43 cellular contexts compared by ENCODE assay signal in the genomic region with DNA sequence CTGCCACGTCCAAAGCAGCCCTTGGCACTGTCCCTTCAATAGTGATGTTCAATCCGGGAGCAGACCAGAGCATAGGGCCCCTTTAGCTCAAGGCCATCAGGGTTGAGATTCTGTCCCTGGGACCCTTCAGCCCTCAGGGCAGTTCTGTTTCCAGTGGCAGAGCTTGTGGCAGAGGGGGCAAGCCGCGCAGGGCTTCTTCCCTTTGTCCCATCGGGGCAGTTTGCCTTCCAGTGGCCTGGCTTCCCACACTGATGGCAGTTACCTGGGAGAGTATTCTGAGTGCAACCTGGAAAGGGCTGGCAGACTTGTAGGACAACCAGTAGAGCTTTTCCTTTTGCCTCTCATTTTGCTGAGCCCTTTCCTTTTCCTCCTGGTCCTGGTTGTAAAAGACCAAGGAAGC. TPM values are rescaled to one million over a fixed set of nuclear protein-coding genes. Genes with fewer than 3 reads are reported as not detected.
"Had no signal": no experiment of that assay in that cellular context is flagged by ENCODE, and none has a peak within 500 bp of the region (broad histone marks: within the 10 kb centered on the region; RNA-seq: fewer than 3 reads in every experiment).

No MANE protein-coding gene starts in this region.

- H3K4me3 Mint-ChIP-seq: activated naive CD4-positive, alpha-beta T cell treated with anti-CD3 and anti-CD28 coated beads for 36 hours; activated naive CD4-positive, alpha-beta T cell treated with anti-CD3 and anti-CD28 coated beads, Interleukin-2, amount 10 ng/mL, durations not matched to agents 7 days and 5 days; activated naive CD4-positive, alpha-beta T cell treated with anti-CD3 and anti-CD28 coated beads, Interleukin-2, amount 50 U/mL, for 24 hours; activated naive CD8-positive, alpha-beta T cell; activated naive CD8-positive, alpha-beta T cell treated with anti-CD3 and anti-CD28 coated beads for 36 hours; activated naive CD8-positive, alpha-beta T cell treated with anti-CD3 and anti-CD28 coated beads, Interleukin-2, amount 10 ng/mL, durations not matched to agents 7 days and 5 days; activated naive CD8-positive, alpha-beta T cell treated with anti-CD3 and anti-CD28 coated beads, Interleukin-2, amount 50 U/mL, for 24 hours; activated T-cell treated with anti-CD3 and anti-CD28 coated beads, Interleukin-2, amount 50 U/mL, for 24 hours; activated T-cell treated with anti-CD3 and anti-CD28 coated beads, Interleukin-2, amount 50 U/mL, for 4 hours; activated T-cell treated with anti-CD3 and anti-CD28 coated beads, Interleukin-2, amount 50 U/mL, for 72 hours; activated T-helper 1 cell treated with anti-CD3 and anti-CD28 coated beads, Interleukin-12 subunit alpha, Interleukin-12 subunit beta, Interleukin-2, Interleukin-4 antibody, amounts not matched to agents 30 ng/mL and 10 ng/mL and 1 ng/mL, durations not matched to agents 14 hours and 24 hours and 36 hours; activated T-helper 17 cell treated with anti-CD3 and anti-CD28 coated beads, Interleukin-2, amount 50 U/mL, for 72 hours; brain; central memory CD8-positive, alpha-beta T cell had no signal

- H3K27ac Mint-ChIP-seq: activated naive CD4-positive, alpha-beta T cell treated with anti-CD3 and anti-CD28 coated beads for 36 hours; activated naive CD4-positive, alpha-beta T cell treated with anti-CD3 and anti-CD28 coated beads, Interleukin-2, amount 10 ng/mL, durations not matched to agents 7 days and 5 days; activated naive CD4-positive, alpha-beta T cell treated with anti-CD3 and anti-CD28 coated beads, Interleukin-2, amount 50 U/mL, for 24 hours; activated naive CD4-positive, alpha-beta T cell treated with anti-CD3 and anti-CD28 coated beads, Interleukin-2, amount 50 U/mL, for 72 hours; activated naive CD8-positive, alpha-beta T cell; activated naive CD8-positive, alpha-beta T cell treated with anti-CD3 and anti-CD28 coated beads for 36 hours; activated naive CD8-positive, alpha-beta T cell treated with anti-CD3 and anti-CD28 coated beads, Interleukin-2, amount 10 ng/mL, durations not matched to agents 7 days and 5 days; activated naive CD8-positive, alpha-beta T cell treated with anti-CD3 and anti-CD28 coated beads, Interleukin-2, amount 50 U/mL, for 24 hours; activated T-cell treated with anti-CD3 and anti-CD28 coated beads, Interleukin-2, amount 50 U/mL, for 24 hours; activated T-cell treated with anti-CD3 and anti-CD28 coated beads, Interleukin-2, amount 50 U/mL, for 72 hours; activated T-helper 1 cell treated with anti-CD3 and anti-CD28 coated beads, Interleukin-12 subunit alpha, Interleukin-12 subunit beta, Interleukin-2, Interleukin-4 antibody, amounts not matched to agents 30 ng/mL and 10 ng/mL and 1 ng/mL, durations not matched to agents 14 hours and 24 hours and 36 hours; activated T-helper 17 cell treated with anti-CD3 and anti-CD28 coated beads, Interleukin-2, amount 50 U/mL, for 72 hours; activated T-helper 2 cell treated with anti-CD3 and anti-CD28 coated beads, Interferon-gamma antibody, Interleukin-2, Interleukin-4, amounts not matched to agents 10 μg/mL and 5 μg/mL and 100 μg/mL, durations not matched to agents 14 hours and 24 hours and 36 hours; brain had no signal

- H3K9me3 Mint-ChIP-seq: activated naive CD4-positive, alpha-beta T cell treated with anti-CD3 and anti-CD28 coated beads for 36 hours; activated naive CD4-positive, alpha-beta T cell treated with anti-CD3 and anti-CD28 coated beads, Interleukin-2, amount 10 ng/mL, durations not matched to agents 7 days and 5 days; activated naive CD4-positive, alpha-beta T cell treated with anti-CD3 and anti-CD28 coated beads, Interleukin-2, amount 50 U/mL, for 24 hours; activated naive CD4-positive, alpha-beta T cell treated with anti-CD3 and anti-CD28 coated beads, Interleukin-2, amount 50 U/mL, for 72 hours; activated naive CD8-positive, alpha-beta T cell treated with anti-CD3 and anti-CD28 coated beads for 36 hours; activated naive CD8-positive, alpha-beta T cell treated with anti-CD3 and anti-CD28 coated beads, Interleukin-2, amount 10 ng/mL, durations not matched to agents 7 days and 5 days; activated naive CD8-positive, alpha-beta T cell treated with anti-CD3 and anti-CD28 coated beads, Interleukin-2, amount 50 U/mL, for 24 hours; activated T-cell treated with anti-CD3 and anti-CD28 coated beads, Interleukin-2, amount 50 U/mL, for 24 hours; activated T-cell treated with anti-CD3 and anti-CD28 coated beads, Interleukin-2, amount 50 U/mL, for 4 hours; activated T-cell treated with anti-CD3 and anti-CD28 coated beads, Interleukin-2, amount 50 U/mL, for 72 hours; activated T-helper 1 cell treated with anti-CD3 and anti-CD28 coated beads, Interleukin-12 subunit alpha, Interleukin-12 subunit beta, Interleukin-2, Interleukin-4 antibody, amounts not matched to agents 30 ng/mL and 10 ng/mL and 1 ng/mL, durations not matched to agents 14 hours and 24 hours and 36 hours; activated T-helper 17 cell treated with anti-CD3 and anti-CD28 coated beads, Interleukin-2, amount 50 U/mL, for 72 hours; activated T-helper 2 cell treated with anti-CD3 and anti-CD28 coated beads, Interferon-gamma antibody, Interleukin-2, Interleukin-4, amounts not matched to agents 10 μg/mL and 5 μg/mL and 100 μg/mL, durations not matched to agents 14 hours and 24 hours and 36 hours; central memory CD8-positive, alpha-beta T cell had no signal

- H3K36me3 Mint-ChIP-seq: activated naive CD4-positive, alpha-beta T cell treated with anti-CD3 and anti-CD28 coated beads, Interleukin-2, amount 10 ng/mL, durations not matched to agents 7 days and 5 days; activated naive CD4-positive, alpha-beta T cell treated with anti-CD3 and anti-CD28 coated beads, Interleukin-2, amount 50 U/mL, for 24 hours; activated naive CD4-positive, alpha-beta T cell treated with anti-CD3 and anti-CD28 coated beads, Interleukin-2, amount 50 U/mL, for 72 hours; activated naive CD8-positive, alpha-beta T cell; activated naive CD8-positive, alpha-beta T cell treated with anti-CD3 and anti-CD28 coated beads for 36 hours; activated naive CD8-positive, alpha-beta T cell treated with anti-CD3 and anti-CD28 coated beads, Interleukin-2, amount 10 ng/mL, durations not matched to agents 7 days and 5 days; brain had no signal

- ATAC-seq: activated naive CD4-positive, alpha-beta T cell treated with anti-CD3 and anti-CD28 coated beads, Interleukin-2, amount 50 U/mL, for 72 hours; activated naive CD8-positive, alpha-beta T cell treated with anti-CD3 and anti-CD28 coated beads, Interleukin-2, amount 50 U/mL, for 24 hours; activated T-cell treated with anti-CD3 and anti-CD28 coated beads, Interleukin-2, amount 50 U/mL, for 4 hours; activated T-cell treated with anti-CD3 and anti-CD28 coated beads, Interleukin-2, amount 50 U/mL, for 72 hours; activated T-helper 17 cell treated with anti-CD3 and anti-CD28 coated beads, Interleukin-2, amount 50 U/mL, for 72 hours; body of pancreas had no signal

- H3K4me1 Mint-ChIP-seq: activated naive CD4-positive, alpha-beta T cell treated with anti-CD3 and anti-CD28 coated beads, Interleukin-2, amount 10 ng/mL, durations not matched to agents 7 days and 5 days; activated naive CD4-positive, alpha-beta T cell treated with anti-CD3 and anti-CD28 coated beads, Interleukin-2, amount 50 U/mL, for 24 hours; activated naive CD8-positive, alpha-beta T cell treated with anti-CD3 and anti-CD28 coated beads for 36 hours; activated naive CD8-positive, alpha-beta T cell treated with anti-CD3 and anti-CD28 coated beads, Interleukin-2, amount 10 ng/mL, durations not matched to agents 7 days and 5 days; activated naive CD8-positive, alpha-beta T cell treated with anti-CD3 and anti-CD28 coated beads, Interleukin-2, amount 50 U/mL, for 24 hours; activated T-helper 17 cell treated with anti-CD3 and anti-CD28 coated beads, Interleukin-2, amount 50 U/mL, for 72 hours; brain; central memory CD8-positive, alpha-beta T cell had no signal

- DNase-seq: activated effector memory CD4-positive, alpha-beta T cell treated with anti-CD3 and anti-CD28 coated beads, Interleukin-2, amount 50 U/mL, for 16 hours; activated effector memory CD4-positive, alpha-beta T cell treated with Interleukin-2 at 50 U/mL for 16 hours; activated gamma-delta T cell; activated gamma-delta T cell treated with Interleukin-2 at 50 U/mL for 16 hours; activated naive CD4-positive, alpha-beta T cell; activated naive CD4-positive, alpha-beta T cell treated with anti-CD3 and anti-CD28 coated beads for 36 hours; activated naive CD4-positive, alpha-beta T cell treated with anti-CD3 and anti-CD28 coated beads, Interleukin-2, amount 10 ng/mL, durations not matched to agents 7 days and 5 days; activated naive CD4-positive, alpha-beta T cell treated with anti-CD3 and anti-CD28 coated beads, Interleukin-2, amount 50 U/mL, for 16 hours; activated naive CD4-positive, alpha-beta T cell treated with Interleukin-2 at 50 U/mL for 16 hours; activated naive CD8-positive, alpha-beta T cell treated with anti-CD3 and anti-CD28 coated beads for 36 hours; activated naive CD8-positive, alpha-beta T cell treated with anti-CD3 and anti-CD28 coated beads, Interleukin-2, amount 10 ng/mL, durations not matched to agents 7 days and 5 days; activated naive CD8-positive, alpha-beta T cell treated with anti-CD3 and anti-CD28 coated beads, Interleukin-2, amount 50 U/mL, for 24 hours; activated T-cell treated with anti-CD3 and anti-CD28 coated beads, Interleukin-2, amount 50 U/mL, for 1 hour; activated T-cell treated with anti-CD3 and anti-CD28 coated beads, Interleukin-2, amount 50 U/mL, for 24 hours; activated T-cell treated with anti-CD3 and anti-CD28 coated beads, Interleukin-2, amount 50 U/mL, for 4 hours; activated T-cell treated with anti-CD3 and anti-CD28 coated beads, Interleukin-2, amount 50 U/mL, for 48 hours; activated T-cell treated with anti-CD3 and anti-CD28 coated beads, Interleukin-2, amount 50 U/mL, for 72 hours; amniotic stem cell; amygdala; anterior cingulate cortex; aorta; body of pancreas; brain microvascular endothelial cell; caudate nucleus; central memory CD4-positive, alpha-beta T cell; cerebellar nuclear complex had no signal

RNA-seq across cellular contexts. Expression of a gene that starts 43.7 kb away (rescaled TPM):
- total RNA-seq: activated naive CD4-positive, alpha-beta T cell treated with anti-CD3 and anti-CD28 coated beads for 36 hours; activated naive CD4-positive, alpha-beta T cell treated with anti-CD3 and anti-CD28 coated beads, Interleukin-2, amount 50 U/mL, for 72 hours; activated naive CD8-positive, alpha-beta T cell treated with anti-CD3 and anti-CD28 coated beads for 36 hours; activated naive CD8-positive, alpha-beta T cell treated with anti-CD3 and anti-CD28 coated beads, Interleukin-2, amount 10 ng/mL, durations not matched to agents 7 days and 5 days; activated T-cell treated with anti-CD3 and anti-CD28 coated beads, Interleukin-2, amount 50 U/mL, for 4 hours; activated T-cell treated with anti-CD3 and anti-CD28 coated beads, Interleukin-2, amount 50 U/mL, for 72 hours; activated T-helper 1 cell treated with anti-CD3 and anti-CD28 coated beads, Interleukin-12 subunit alpha, Interleukin-12 subunit beta, Interleukin-2, Interleukin-4 antibody, amounts not matched to agents 30 ng/mL and 10 ng/mL and 1 ng/mL, durations not matched to agents 14 hours and 24 hours and 36 hours; activated T-helper 17 cell treated with anti-CD3 and anti-CD28 coated beads, Interleukin-2, amount 50 U/mL, for 72 hours; activated T-helper 2 cell treated with anti-CD3 and anti-CD28 coated beads, Interferon-gamma antibody, Interleukin-2, Interleukin-4, amounts not matched to agents 10 μg/mL and 5 μg/mL and 100 μg/mL, durations not matched to agents 14 hours and 24 hours and 36 hours; adrenal gland; aorta; ascending aorta; astrocyte; body of pancreas; breast epithelium; bronchial epithelial cell; cardiac muscle cell; cardiac septum; cerebellum; chondrocyte had no signal

RNA-seq across cellular contexts. Expression of a gene that starts 44.9 kb away (rescaled TPM):
- total RNA-seq: activated naive CD4-positive, alpha-beta T cell treated with anti-CD3 and anti-CD28 coated beads for 36 hours; activated naive CD4-positive, alpha-beta T cell treated with anti-CD3 and anti-CD28 coated beads, Interleukin-2, amount 50 U/mL, for 72 hours; activated naive CD8-positive, alpha-beta T cell treated with anti-CD3 and anti-CD28 coated beads for 36 hours; activated naive CD8-positive, alpha-beta T cell treated with anti-CD3 and anti-CD28 coated beads, Interleukin-2, amount 10 ng/mL, durations not matched to agents 7 days and 5 days; activated T-cell treated with anti-CD3 and anti-CD28 coated beads, Interleukin-2, amount 50 U/mL, for 4 hours; activated T-cell treated with anti-CD3 and anti-CD28 coated beads, Interleukin-2, amount 50 U/mL, for 72 hours; activated T-helper 1 cell treated with anti-CD3 and anti-CD28 coated beads, Interleukin-12 subunit alpha, Interleukin-12 subunit beta, Interleukin-2, Interleukin-4 antibody, amounts not matched to agents 30 ng/mL and 10 ng/mL and 1 ng/mL, durations not matched to agents 14 hours and 24 hours and 36 hours; activated T-helper 17 cell treated with anti-CD3 and anti-CD28 coated beads, Interleukin-2, amount 50 U/mL, for 72 hours; activated T-helper 2 cell treated with anti-CD3 and anti-CD28 coated beads, Interferon-gamma antibody, Interleukin-2, Interleukin-4, amounts not matched to agents 10 μg/mL and 5 μg/mL and 100 μg/mL, durations not matched to agents 14 hours and 24 hours and 36 hours; adrenal gland; aorta; ascending aorta; astrocyte; body of pancreas; breast epithelium; bronchial epithelial cell; cardiac muscle cell; cardiac septum; cerebellum; chondrocyte had no signal
